In the genomic region with DNA sequence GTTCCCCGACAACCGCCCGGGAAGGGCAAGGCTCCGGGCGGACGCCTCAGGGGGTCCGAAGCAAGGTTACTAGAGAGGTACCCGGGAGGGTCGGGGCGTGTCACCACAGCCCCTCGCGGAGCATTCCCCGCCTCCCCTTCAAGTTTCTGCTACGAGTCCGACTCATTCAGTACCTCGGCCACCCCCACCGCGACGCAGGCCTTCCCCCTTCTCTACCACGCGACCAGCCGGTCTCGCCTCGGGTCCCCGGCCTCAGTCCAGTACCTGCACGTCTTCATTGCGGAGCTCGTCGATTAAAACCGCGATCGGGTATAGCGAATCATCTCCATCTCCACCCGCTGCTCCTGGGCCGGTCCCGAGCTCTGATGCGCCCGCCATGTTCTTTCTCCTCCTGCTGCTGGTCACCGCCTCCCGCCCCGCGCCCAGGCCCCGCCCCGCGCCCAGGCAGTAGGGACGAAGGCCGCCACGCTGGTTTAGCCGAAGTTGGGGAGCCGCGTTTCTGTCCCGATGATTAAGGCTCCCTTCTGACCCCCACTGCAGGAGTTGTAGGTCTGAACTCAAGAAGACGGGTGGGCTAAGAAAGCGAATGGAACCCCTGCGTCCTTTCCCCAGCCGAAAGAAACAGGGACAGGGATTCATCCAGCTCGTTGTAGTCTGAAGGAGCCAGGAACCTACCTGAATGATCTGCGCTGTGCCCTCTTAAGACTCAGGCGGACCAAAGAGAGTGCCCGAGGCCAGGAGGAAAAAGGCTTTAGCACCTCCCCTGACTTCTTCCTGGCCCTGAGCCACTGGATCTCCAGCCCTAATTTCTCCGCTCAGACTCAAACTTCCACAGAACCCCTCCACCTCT, we compare ENCODE assay signal across 8 cellular contexts. TPM values are rescaled to one million over a fixed set of nuclear protein-coding genes. Genes with fewer than 3 reads are reported as not detected.
DNase-seq lines count a peak whose midpoint lies in the region; ATAC-seq lines count a peak whose summit lies in the region.

A gene (minus strand): TSS at position 406 of the 850 bp plus-strand sequence. CDS start 28 bp downstream, at position 378.

- peaks cover 36% of the 10 kb centered on the region for H3K4me1 Mint-ChIP-seq in activated CD4-positive, alpha-beta T cell treated with anti-CD3 and anti-CD28 coated beads, Interleukin-2, amount 10 ng/mL, durations not matched to agents 7 days and 5 days

- DNase-seq in Ammon's horn (ENCODE audit: low spot score) (peak; percentile 91), NCI-H526 (lab: John Stamatoyannopoulos, UW) (peak; percentile 82 to 93), cortex of kidney (lab: John Stamatoyannopoulos, UW) (peak; percentile 73), left kidney (ENCODE audit: low read depth, low spot score) (peak; percentile 89)
- DNase-seq in activated CD4-positive, alpha-beta T cell treated with anti-CD3 and anti-CD28 coated beads, Interleukin-2, amount 10 ng/mL, durations not matched to agents 7 days and 5 days = peak; percentile 76
- DNase-seq in stimulated activated CD4-positive, alpha-beta T cell treated with anti-CD3 and anti-CD28 coated beads, Interleukin-2, amount 100 ng/mL, for 4 hours (ENCODE audit: low read depth) = peak; percentile 51

- ATAC-seq in GM19043 (IDR thresholded peaks at IDR 0.05; ENCODE audit: low read depth, unreplicated experiment) (peak; percentile 88), HG03354 (IDR thresholded peaks at IDR 0.05; ENCODE audit: poor library complexity, severe bottlenecking, unreplicated experiment) (peak; percentile 94)

- H3K4me3 Mint-ChIP-seq in activated CD4-positive, alpha-beta T cell treated with anti-CD3 and anti-CD28 coated beads, Interleukin-2, amount 10 ng/mL, durations not matched to agents 7 days and 5 days = peak within 1 kb of the TSS; percentile 92

- CTCF ChIA-PET in activated CD4-positive, alpha-beta T cell treated with anti-CD3 and anti-CD28 coated beads, Interleukin-2, amount 10 ng/mL, durations not matched to agents 7 days and 5 days (lab: Charles Lee) = interaction anchor here (0.8 to 1.7 kb wide), 5 partner anchors 9 to 179 kb away, joined by 3 to 8 read pairs (median 3); no protein-coding TSS in a partner anchor

- H3K36me3 Mint-ChIP-seq in activated CD4-positive, alpha-beta T cell treated with anti-CD3 and anti-CD28 coated beads, Interleukin-2, amount 10 ng/mL, durations not matched to agents 7 days and 5 days (ENCODE audit: low read depth) = peaks cover 35% of the 10 kb centered on the region

- peak within 1 kb of the TSS; percentile 99 for H3K27ac Mint-ChIP-seq in activated CD4-positive, alpha-beta T cell treated with anti-CD3 and anti-CD28 coated beads, Interleukin-2, amount 10 ng/mL, durations not matched to agents 7 days and 5 days

- H3K9me3 Mint-ChIP-seq in activated CD4-positive, alpha-beta T cell treated with anti-CD3 and anti-CD28 coated beads, Interleukin-2, amount 10 ng/mL, durations not matched to agents 7 days and 5 days = no peaks in the 10 kb centered on the region

- H3K27me3 Mint-ChIP-seq in activated CD4-positive, alpha-beta T cell treated with anti-CD3 and anti-CD28 coated beads, Interleukin-2, amount 10 ng/mL, durations not matched to agents 7 days and 5 days = no peaks in the 10 kb centered on the region

- POLR2A ChIA-PET in activated CD4-positive, alpha-beta T cell treated with anti-CD3 and anti-CD28 coated beads, Interleukin-2, amount 10 ng/mL, durations not matched to agents 7 days and 5 days (lab: Charles Lee) = interaction anchor here (0.5 to 0.7 kb wide), 2 partner anchors 74 to 155 kb away, joined by 3 to 6 read pairs; no protein-coding TSS in a partner anchor

RNA-seq across cellular contexts. Expression of the gene that starts here (rescaled TPM):
- 10 to 100 TPM; 44.7 to 50.2 TPM for total RNA-seq in activated CD4-positive, alpha-beta T cell treated with anti-CD3 and anti-CD28 coated beads, Interleukin-2, amount 10 ng/mL, durations not matched to agents 7 days and 5 days

Comparison
In these comparisons a context has a peak if more than half of its experiments do, and no peak if none do; other contexts are left out.
1. Peak in every context shown above with its lines: DNase-seq and ATAC-seq.